In genomic region chr2:3522851-3523481, GRCh38 we compare ENCODE assay signal across 2 cellular contexts.
TF ChIP-seq lines count a peak whose summit lies in the region.

No MANE protein-coding gene starts in this region.

TF ChIP-seq in IMR-90, 13 proteins besides CTCF, POLR2A, EP300 and RAD21:
- TF ChIP-seq NFE2L2 (IDR thresholded peaks at IDR 0.05; ENCODE audit: low read depth, low read length): no peak
- no peak for TF ChIP-seq SMC3 (IDR thresholded peaks at IDR 0.05; ENCODE audit: low read depth, low read length)
- TF ChIP-seq BHLHE40 (IDR thresholded peaks at IDR 0.05; ENCODE audit: low read depth, low read length): no peak
- no peak for TF ChIP-seq MAZ (IDR thresholded peaks at IDR 0.05; ENCODE audit: borderline replicate concordance, low read depth, low read length)
- TF ChIP-seq RFX5 (IDR thresholded peaks at IDR 0.05; ENCODE audit: low read depth, low read length): no peak
- TF ChIP-seq RCOR1 (IDR thresholded peaks at IDR 0.05; ENCODE audit: insufficient replicate concordance, low read length): no peak
- no peak for TF ChIP-seq CHD1 (IDR thresholded peaks at IDR 0.05; ENCODE audit: low read depth, low read length)
- no peak for TF ChIP-seq MAFK (IDR thresholded peaks at IDR 0.05; ENCODE audit: low read depth, low read length)
- TF ChIP-seq MXI1 (IDR thresholded peaks at IDR 0.05; ENCODE audit: borderline replicate concordance, low read depth, low read length): no peak
- TF ChIP-seq USF2 (IDR thresholded peaks at IDR 0.05; ENCODE audit: low read depth, low read length): no peak
- no peak for TF ChIP-seq FOS (IDR thresholded peaks at IDR 0.05; ENCODE audit: low read depth, low read length)
- TF ChIP-seq ELK1 (IDR thresholded peaks at IDR 0.05; ENCODE audit: borderline replicate concordance, low read depth, low read length): no peak
- TF ChIP-seq CEBPB (IDR thresholded peaks at IDR 0.05; ENCODE audit: low read depth, low read length): no peak

TF ChIP-seq in HepG2, 621 proteins besides CTCF, POLR2A, EP300 and RAD21:
- TF ChIP-seq SAP130 (CRISPR knock-in tag; IDR thresholded peaks at IDR 0.05; ENCODE audit: low read depth): peak; percentile 23; the same call in 1 of the 2 replicates
- no peak for TF ChIP-seq ZNF512 (CRISPR knock-in tag; IDR thresholded peaks at IDR 0.05)
- no peak for TF ChIP-seq ZNF644 (CRISPR knock-in tag; IDR thresholded peaks at IDR 0.05; ENCODE audit: low read depth)
- TF ChIP-seq TEAD3 (CRISPR knock-in tag; optimal IDR thresholded peaks at IDR 0.05; ENCODE audit: borderline replicate concordance): peak; percentile 55
- no peak for TF ChIP-seq ZNF136 (CRISPR knock-in tag; IDR thresholded peaks at IDR 0.05; ENCODE audit: low read depth)
- TF ChIP-seq ZNF800 (CRISPR knock-in tag; IDR thresholded peaks at IDR 0.05): peak; percentile 54; the same call in 1 of the 2 replicates
- TF ChIP-seq ZNF691 (CRISPR knock-in tag; IDR thresholded peaks at IDR 0.05; ENCODE audit: borderline replicate concordance, low read depth): no peak
- TF ChIP-seq PHF8 (CRISPR knock-in tag; IDR thresholded peaks at IDR 0.05): 0 out of 2 replicates have a peak, but pooled peaks have one; percentile 17
- TF ChIP-seq HNRNPK (IDR thresholded peaks at IDR 0.05; ENCODE audit: low read depth, low read length, poor library complexity, severe bottlenecking): no peak
- peak; percentile 32 for TF ChIP-seq ZEB1 (IDR thresholded peaks at IDR 0.05; ENCODE audit: insufficient replicate concordance, low read depth)
- 0 out of 2 replicates have a peak, but pooled peaks have one; percentile 9 for TF ChIP-seq SNAPC4 (CRISPR knock-in tag; IDR thresholded peaks at IDR 0.05)
- TF ChIP-seq ISL2 (CRISPR knock-in tag; IDR thresholded peaks at IDR 0.05): 0 out of 2 replicates have a peak, but pooled peaks have one; percentile 10
- 0 out of 2 replicates have a peak, but pooled peaks have one; percentile 4 for TF ChIP-seq ZBTB20 (CRISPR knock-in tag; IDR thresholded peaks at IDR 0.05; ENCODE audit: borderline replicate concordance, low read depth)
- TF ChIP-seq MED8 (CRISPR knock-in tag; IDR thresholded peaks at IDR 0.05; ENCODE audit: insufficient replicate concordance): no peak
- TF ChIP-seq ZNF446 (CRISPR knock-in tag; IDR thresholded peaks at IDR 0.05): 0 out of 2 replicates have a peak, but pooled peaks have one; percentile 44
- TF ChIP-seq ZNF704 (CRISPR knock-in tag; IDR thresholded peaks at IDR 0.05; ENCODE audit: borderline replicate concordance): no peak
- TF ChIP-seq ZNF709 (CRISPR knock-in tag; IDR thresholded peaks at IDR 0.05): peak; percentile 46
- TF ChIP-seq ASH2L (IDR thresholded peaks at IDR 0.05; ENCODE audit: insufficient read length, low read depth, low read length): peak; percentile 23
- 0 out of 2 replicates have a peak, but pooled peaks have one; percentile 21 for TF ChIP-seq ZBED4 (CRISPR knock-in tag; IDR thresholded peaks at IDR 0.05; ENCODE audit: borderline replicate concordance)
